In genomic region chr13:102707465-102707864, GRCh38 we compare ENCODE assay signal across 10 cellular contexts. TPM values are rescaled to one million over a fixed set of nuclear protein-coding genes. Genes with fewer than 3 reads are reported as not detected.
DNase-seq lines count a peak whose midpoint lies in the region; ATAC-seq and TF ChIP-seq lines count a peak whose summit lies in the region.
"Had no signal": no experiment of that assay in that cellular context is flagged by ENCODE, and none has a peak within 500 bp of the region (broad histone marks: within the 10 kb centered on the region; RNA-seq: fewer than 3 reads in every experiment).

No MANE protein-coding gene starts in this region.

- H3K36me3 ChIP-seq in body of pancreas (replicated peaks in 1 of 2; ENCODE audit: insufficient read depth in 1 of 2, low read depth in 2 of 2), result no peaks in the 10 kb centered on the region

- TF ChIP-seq CTCF in body of pancreas (IDR thresholded peaks at IDR 0.05), result no peak

- H3K27me3 ChIP-seq in body of pancreas, result no peaks in the 10 kb centered on the region

- H3K4me1 ChIP-seq in body of pancreas, result no peaks in the 10 kb centered on the region

- peak; percentile 24 for ATAC-seq in body of pancreas
- no peak for ATAC-seq in HG03469 (IDR thresholded peaks at IDR 0.05; ENCODE audit: unreplicated experiment)
- no peak for ATAC-seq in GM21360 (IDR thresholded peaks at IDR 0.05; ENCODE audit: unreplicated experiment)
- ATAC-seq: stimulated activated naive B cell treated with anti-CD40 and anti-IgM and Interleukin-4, amounts not matched to agents 10 μg/mL and 1 μg/mL and 100 μg/mL, for 72 hours had no signal

- 12 to 14% methylated on average over 4 of the region's 4 CpGs for WGBS in body of pancreas, 2 donors

- intact Hi-C loops in body of pancreas (cut with DNase I), result no loop called here

- no peaks in the 10 kb centered on the region for H3K9me3 ChIP-seq in body of pancreas

- no peak for TF ChIP-seq POLR2A in body of pancreas (IDR thresholded peaks at IDR 0.05)

- H3K4me3 ChIP-seq in body of pancreas, result no peak overlapping the region

- H3K27ac ChIP-seq in body of pancreas, result no peak overlapping the region

- DNase-seq in COR-L47 (lab: John Stamatoyannopoulos, UW), result peak; percentile 12
- peak; percentile 79 for DNase-seq in NCI-H1105 treated with DMSO at 0.1 percent for 48 hours (lab: John Stamatoyannopoulos, UW)
- no peak for DNase-seq in body of pancreas
- DNase-seq in midbrain (lab: John Stamatoyannopoulos, UW), result peak; percentile 17
- no peak for DNase-seq in RKO (ENCODE audit: low spot score)
- no peak for DNase-seq in retina
- DNase-seq: NCI-H446 treated with DMSO at 0.1 percent for 48 hours; stimulated activated naive B cell treated with anti-CD40 and anti-IgM and Interleukin-4, amounts not matched to agents 10 μg/mL and 1 μg/mL and 100 μg/mL, for 72 hours had no signal

RNA-seq across cellular contexts. Expression of gene METTL21C, which starts 12.6 kb away (rescaled TPM):
- not detected for total RNA-seq in body of pancreas

Comparison
In these comparisons a context has a peak if more than half of its experiments do, and no peak if none do; other contexts are left out.
1. DNase-seq: peak in COR-L47 (single experiment), NCI-H1105 treated with DMSO at 0.1 percent for 48 hours (single experiment) and midbrain (single experiment); none in body of pancreas (0 of 4), RKO (single experiment) and retina (single experiment).